Comparison of ENCODE assay signal across 27 cellular contexts in the genomic region with DNA sequence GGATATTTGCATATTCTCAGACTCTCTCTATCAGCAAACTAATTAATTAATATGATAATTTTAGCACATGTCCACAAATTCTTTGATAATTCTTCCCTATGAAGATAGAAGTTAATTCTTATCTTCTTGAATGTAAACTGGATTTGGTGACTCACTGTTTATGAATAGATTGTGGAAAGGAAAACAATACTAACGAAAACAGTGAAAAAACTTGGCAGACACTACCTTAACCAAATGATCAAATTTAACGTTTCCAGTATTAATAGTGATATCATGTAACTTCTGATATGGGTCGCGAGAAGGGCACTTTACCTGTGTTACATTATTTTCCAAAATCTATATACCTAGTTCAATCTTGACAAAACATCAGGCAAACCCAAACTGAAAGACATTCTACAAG.
"Had no signal": no experiment of that assay in that cellular context is flagged by ENCODE, and none has a peak within 500 bp of the region (broad histone marks: within the 10 kb centered on the region; RNA-seq: fewer than 3 reads in every experiment).

No MANE protein-coding gene starts in this region.

- DNase-seq: stimulated activated CD4-positive, alpha-beta T cell treated with anti-CD3 and anti-CD28 coated beads, Interleukin-2, amount 100 ng/mL, for 48 hours; stimulated activated CD4-positive, alpha-beta T cell treated with anti-CD3 and anti-CD28 coated beads, Interleukin-4, amount 100 ng/mL, for 1 hour; stimulated activated CD4-positive, alpha-beta T cell treated with anti-CD3 and anti-CD28 coated beads, Interleukin-4, amount 100 ng/mL, for 24 hours; stimulated activated CD4-positive, alpha-beta T cell treated with anti-CD3 and anti-CD28 coated beads, Interleukin-4, amount 100 ng/mL, for 4 hours; stimulated activated CD8-positive, alpha-beta memory T cell treated with anti-CD3 and anti-CD28 coated beads, Interleukin-4, amount 100 ng/mL, for 48 hours; stimulated activated naive B cell treated with anti-CD40 and anti-IgM and Interleukin-4, amounts not matched to agents 10 μg/mL and 1 μg/mL and 100 μg/mL, for 72 hours; stimulated activated naive CD4-positive, alpha-beta T cell; stimulated activated naive CD4-positive, alpha-beta T cell treated with Interleukin-2 at 50 U/mL for 16 hours; stimulated activated naive CD8-positive, alpha-beta T cell treated with anti-CD3 and anti-CD28 coated beads, Interleukin-15, amount 100 ng/mL, for 72 hours; stimulated activated naive CD8-positive, alpha-beta T cell treated with anti-CD3 and anti-CD28 coated beads, Interleukin-15, Interleukin-2, amounts not matched to agents 100 U/mL and 50 U/mL, for 24 hours; stomach; substantia nigra; testis; thyroid gland; tibial artery; transverse colon; trophoblast cell; upper lobe of left lung; upper lobe of right lung; uterus had no signal

- H3K4me3 ChIP-seq: stomach, suprapubic skin, testis, thoracic aorta, thyroid gland, tibial artery, tibial nerve, transverse colon, upper lobe of left lung, upper lobe of right lung, uterus, vagina had no signal

- H3K27me3 ChIP-seq: stomach, suprapubic skin, testis, thyroid gland, tibial artery, tibial nerve, transverse colon, upper lobe of left lung, upper lobe of right lung, uterus, vagina had no signal

- H3K27ac ChIP-seq: stomach, suprapubic skin, testis, thoracic aorta, thyroid gland, tibial artery, tibial nerve, transverse colon, upper lobe of left lung, upper lobe of right lung, uterus, vagina had no signal

- ATAC-seq: stimulated activated effector memory CD8-positive, alpha-beta T cell treated with anti-CD3 and anti-CD28 coated beads, Interleukin-12 subunit alpha, Interleukin-12 subunit beta, amount 100 ng/mL, for 72 hours; stimulated activated memory B cell treated with anti-CD40 and anti-IgM and Interleukin-4, amounts not matched to agents 10 μg/mL and 1 μg/mL and 100 μg/mL, for 72 hours; stimulated activated naive B cell treated with anti-CD40 and anti-IgM and Interleukin-4, amounts not matched to agents 10 μg/mL and 1 μg/mL and 100 μg/mL, for 72 hours; stimulated activated naive CD8-positive, alpha-beta T cell treated with anti-CD3 and anti-CD28 coated beads, Interleukin-15, amount 100 ng/mL, for 72 hours; stimulated activated naive CD8-positive, alpha-beta T cell treated with anti-CD3 and anti-CD28 coated beads, Interleukin-15, Interleukin-2, amounts not matched to agents 100 U/mL and 50 U/mL, for 24 hours; upper lobe of right lung had no signal

- FAIRE-seq: urothelium cell line had no signal

- H3K36me3 ChIP-seq: stomach, suprapubic skin, thoracic aorta, thyroid gland, tibial artery, tibial nerve, transverse colon, upper lobe of left lung, upper lobe of right lung, uterus, vagina had no signal

- H3K4me1 ChIP-seq: stomach, suprapubic skin, testis, thyroid gland, tibial artery, tibial nerve, transverse colon, upper lobe of left lung, upper lobe of right lung, uterus, vagina had no signal

- H3K9me3 ChIP-seq: stomach, suprapubic skin, testis, thoracic aorta, thyroid gland, tibial artery, tibial nerve, upper lobe of left lung, upper lobe of right lung, uterus, vagina had no signal
